In genomic region chr12:51056242-51056641, GRCh38 we compare ENCODE assay signal across 16 cellular contexts. TPM values are rescaled to one million over a fixed set of nuclear protein-coding genes. Genes with fewer than 3 reads are reported as not detected.
A peak's percentile ranks its signal among the peaks of the same experiment; 100 is the strongest.
DNase-seq lines count a peak whose midpoint lies in the region; ATAC-seq and TF ChIP-seq lines count a peak whose summit lies in the region.
"Had no signal": no experiment of that assay in that cellular context is flagged by ENCODE, and none has a peak within 500 bp of the region (broad histone marks: within the 10 kb centered on the region; RNA-seq: fewer than 3 reads in every experiment).

No MANE protein-coding gene starts in this region.

- no peak overlapping the region for H3K4ac ChIP-seq in trophoblast cell (ENCODE audit: low read depth, low read length)

- TF ChIP-seq POLR2A in lower leg skin (IDR thresholded peaks at IDR 0.05): no peak

- no peaks in the 10 kb centered on the region for H3K79me1 ChIP-seq in trophoblast cell (ENCODE audit: low read length)

- no CpG with 5 or more reads among the region's 5 CpGs for WGBS in trophoblast cell (ENCODE audit: extremely low coverage, insufficient coverage, insufficient read length)
- 65 to 75% methylated on average over 5 of the region's 5 CpGs for WGBS in lower leg skin, 2 donors

- no peaks in the 10 kb centered on the region for H3K27me3 ChIP-seq in trophoblast cell (ENCODE audit: insufficient read depth, low read length)
- H3K27me3 ChIP-seq: body of pancreas, tibial artery had no signal

- no peak overlapping the region for H3K4me2 ChIP-seq in trophoblast cell (ENCODE audit: low read length)

- no peak overlapping the region for H2AK5ac ChIP-seq in trophoblast cell (ENCODE audit: low read length)

- no peak overlapping the region for H2BK120ac ChIP-seq in trophoblast cell (ENCODE audit: insufficient read depth, low read length, poor library complexity)

- H3K4me3 ChIP-seq in epithelial cell of esophagus (ENCODE audit: low read length): no peak overlapping the region
- H3K4me3 ChIP-seq in trophoblast cell (ENCODE audit: low read depth, low read length): no peak overlapping the region
- H3K4me3 ChIP-seq in lower leg skin (ENCODE audit: low read depth, poor library complexity, severe bottlenecking): no peak overlapping the region
- H3K4me3 ChIP-seq: body of pancreas, tibial artery had no signal

- no peaks in the 10 kb centered on the region for H3K79me2 ChIP-seq in trophoblast cell (ENCODE audit: control insufficient read depth, insufficient read depth, low read length, poor library complexity)

- H3K23ac ChIP-seq in trophoblast cell (ENCODE audit: low read length): no peak overlapping the region

- no peak overlapping the region for H2AFZ ChIP-seq in trophoblast cell (ENCODE audit: insufficient read depth, low read length, poor library complexity)

- no peak overlapping the region for H4K91ac ChIP-seq in trophoblast cell (ENCODE audit: low read depth, low read length)

- peak; percentile 49 for DNase-seq in SIG-M5 treated with dmso at 0.1 percent for 504 hours (lab: John Stamatoyannopoulos, UW; ENCODE audit: unreplicated experiment)
- DNase-seq in SIG-M5 (lab: John Stamatoyannopoulos, UW): no peak
- peak; percentile 74 to 78 for DNase-seq in NOMO-1 (lab: John Stamatoyannopoulos, UW; ENCODE audit: unreplicated experiment in 2 of 2)
- DNase-seq in epithelial cell of esophagus (ENCODE audit: low read depth): peak; percentile 97
- peak; percentile 54 to 68 for DNase-seq in trophoblast cell
- DNase-seq in lower leg skin (ENCODE audit: low spot score in 2 of 2): no peak
- DNase-seq: activated CD4-positive, alpha-beta T cell treated with anti-CD3 and anti-CD28 coated beads for 1 hour; Calu3; Karpas-422; mesenchymal stem cell; NCI-H2171; occipital lobe had no signal

- no peak overlapping the region for H3K27ac ChIP-seq in trophoblast cell (ENCODE audit: low read depth, low read length)
- H3K27ac ChIP-seq: body of pancreas, tibial artery had no signal

- intact Hi-C loops in lower leg skin (cut with DNase I; ENCODE audit: low total_unique reads): no loop called here

- no peak for TF ChIP-seq CTCF in epithelial cell of esophagus (IDR thresholded peaks at IDR 0.05; ENCODE audit: insufficient read depth, low read depth, low read length, missing control alignments)
- no peak for TF ChIP-seq CTCF in lower leg skin (IDR thresholded peaks at IDR 0.05)

- no peak overlapping the region for H2BK5ac ChIP-seq in trophoblast cell (ENCODE audit: low read depth, low read length, poor library complexity)

- H3K18ac ChIP-seq in trophoblast cell (ENCODE audit: low read length): no peak overlapping the region

- no peaks in the 10 kb centered on the region for H3K4me1 ChIP-seq in trophoblast cell (ENCODE audit: control insufficient read depth in 1 of 2, insufficient read depth in 2 of 2, low read length in 2 of 2)
- H3K4me1 ChIP-seq: body of pancreas, tibial artery had no signal

- no peaks in the 10 kb centered on the region for H3K9me3 ChIP-seq in trophoblast cell (ENCODE audit: insufficient read depth, low read depth, low read length)
- H3K9me3 ChIP-seq: body of pancreas, tibial artery had no signal

- H3K14ac ChIP-seq in trophoblast cell (ENCODE audit: low read length): no peak overlapping the region

- ATAC-seq in HG02759 (IDR thresholded peaks at IDR 0.05; ENCODE audit: unreplicated experiment) (no peak), GM18517 (IDR thresholded peaks at IDR 0.05; ENCODE audit: unreplicated experiment) (no peak)
- ATAC-seq: body of pancreas had no signal

- H4K8ac ChIP-seq in trophoblast cell (ENCODE audit: low read depth, low read length): no peak overlapping the region

- H3K36me3 ChIP-seq in trophoblast cell (ENCODE audit: control insufficient read depth in 1 of 2, insufficient read depth in 2 of 2, low read length in 2 of 2): peaks cover 12 to 28% of the 10 kb centered on the region in 2 experiments

- H3K9ac ChIP-seq in trophoblast cell (ENCODE audit: low read length): no peak overlapping the region

- no peak overlapping the region for H4K12ac ChIP-seq in trophoblast cell (ENCODE audit: low read depth, low read length)

- no peak overlapping the region for H2BK12ac ChIP-seq in trophoblast cell (ENCODE audit: low read length)

RNA-seq across cellular contexts. Expression of gene LETMD1, which starts 8.1 kb away (rescaled TPM):
- 21.3 TPM in 2 replicates for polyA plus RNA-seq in trophoblast cell (2013)
- 10 to 100 TPM; 51.3 to 75.1 (median 56.6) TPM for total RNA-seq in lower leg skin

RNA-seq across cellular contexts. Expression of gene CSRNP2, which starts 27.2 kb away (rescaled TPM):
- 24.1 and 24.9 TPM in 2 replicates for polyA plus RNA-seq in trophoblast cell (2013)
- 10 to 100 TPM; 16.6 to 22.7 (median 18.7) TPM for total RNA-seq in lower leg skin

RNA-seq across cellular contexts. Expression of gene SLC11A2, which starts 30.1 kb away (rescaled TPM):
- 33.1 and 33.8 TPM in 2 replicates for polyA plus RNA-seq in trophoblast cell (2013)
- total RNA-seq in lower leg skin: 10 to 100 TPM; 48.8 to 76.1 (median 64.9) TPM

Comparison
In these comparisons a context has a peak if more than half of its experiments do, and no peak if none do; other contexts are left out.
1. DNase-seq: peak in SIG-M5 treated with dmso at 0.1 percent for 504 hours (single experiment), NOMO-1 (2 of 2), epithelial cell of esophagus (single experiment) and trophoblast cell (2 of 2); none in SIG-M5 (single experiment) and lower leg skin (0 of 2).